In genomic region chr5:149493316-149493715, GRCh38 we compare ENCODE assay signal across 16 cellular contexts. TPM values are rescaled to one million over a fixed set of nuclear protein-coding genes. Genes with fewer than 3 reads are reported as not detected.
DNase-seq lines count a peak whose midpoint lies in the region; ATAC-seq, FAIRE-seq and TF ChIP-seq lines count a peak whose summit lies in the region.
"Had no signal": no experiment of that assay in that cellular context is flagged by ENCODE, and none has a peak within 500 bp of the region (broad histone marks: within the 10 kb centered on the region; RNA-seq: fewer than 3 reads in every experiment).

No MANE protein-coding gene starts in this region.

- peaks cover 57% of the 10 kb centered on the region for H3K36me3 Mint-ChIP-seq in activated T-cell treated with anti-CD3 and anti-CD28 coated beads, Interleukin-2, amount 50 U/mL, for 24 hours (ENCODE audit: low read depth)
- H3K36me3 Mint-ChIP-seq in activated naive CD8-positive, alpha-beta T cell treated with anti-CD3 and anti-CD28 coated beads for 36 hours = peaks cover 21% of the 10 kb centered on the region

- H3K27me3 Mint-ChIP-seq in activated T-cell treated with anti-CD3 and anti-CD28 coated beads, Interleukin-2, amount 50 U/mL, for 24 hours = no peaks in the 10 kb centered on the region
- H3K27me3 Mint-ChIP-seq in activated naive CD8-positive, alpha-beta T cell treated with anti-CD3 and anti-CD28 coated beads for 36 hours = no peaks in the 10 kb centered on the region
- H3K27me3 Mint-ChIP-seq: activated CD8-positive, alpha-beta T cell treated with anti-CD3 and anti-CD28 coated beads for 36 hours had no signal

- FAIRE-seq in endometrium (lab: Jason Lieb, UNC) (peak; percentile 63), GM12892 (lab: Jason Lieb, UNC) (no peak)
- FAIRE-seq: GM19239 had no signal

- no peaks in the 10 kb centered on the region for H3K27me3 ChIP-seq in left ventricle myocardium inferior (ENCODE audit: low read depth)

- peaks cover 9% of the 10 kb centered on the region for H3K4me1 Mint-ChIP-seq in activated T-cell treated with anti-CD3 and anti-CD28 coated beads, Interleukin-2, amount 50 U/mL, for 24 hours (ENCODE audit: low read depth)
- peaks cover 2% of the 10 kb centered on the region for H3K4me1 Mint-ChIP-seq in activated naive CD8-positive, alpha-beta T cell treated with anti-CD3 and anti-CD28 coated beads for 36 hours

- intact Hi-C loops in left ventricle myocardium inferior (cut with micrococcal nuclease) (no loop called here), cardiac septum (cut with DNase I) (no loop called here)

- H3K4me1 ChIP-seq in left ventricle myocardium inferior = peaks cover 79% of the 10 kb centered on the region

- H3K9me3 ChIP-seq in left ventricle myocardium inferior (replicated peaks) = no peaks in the 10 kb centered on the region
- H3K9me3 ChIP-seq: thoracic aorta had no signal

- no peak overlapping the region for H3K4me3 ChIP-seq in left ventricle myocardium inferior
- H3K4me3 ChIP-seq: lung, thoracic aorta had no signal

- no peak for TF ChIP-seq CTCF in left ventricle myocardium inferior (IDR thresholded peaks at IDR 0.05; ENCODE audit: borderline replicate concordance)

- no peak overlapping the region for H3K27ac Mint-ChIP-seq in activated T-cell treated with anti-CD3 and anti-CD28 coated beads, Interleukin-2, amount 50 U/mL, for 24 hours
- no peak overlapping the region for H3K27ac Mint-ChIP-seq in activated naive CD8-positive, alpha-beta T cell treated with anti-CD3 and anti-CD28 coated beads for 36 hours
- H3K27ac Mint-ChIP-seq: nephron had no signal

- TF ChIP-seq POLR2A in GM12892 (IDR thresholded peaks at IDR 0.05; ENCODE audit: low read depth, low read length) = no peak

- H3K9me3 Mint-ChIP-seq in activated T-cell treated with anti-CD3 and anti-CD28 coated beads, Interleukin-2, amount 50 U/mL, for 24 hours = no peaks in the 10 kb centered on the region
- peaks cover 2% of the 10 kb centered on the region for H3K9me3 Mint-ChIP-seq in activated naive CD8-positive, alpha-beta T cell treated with anti-CD3 and anti-CD28 coated beads for 36 hours
- H3K9me3 Mint-ChIP-seq: activated CD8-positive, alpha-beta T cell treated with anti-CD3 and anti-CD28 coated beads for 36 hours; nephron had no signal

- no peak for DNase-seq in left ventricle myocardium inferior
- no peak for DNase-seq in cardiac septum (ENCODE audit: low spot score)
- DNase-seq in NCI-H345 (lab: John Stamatoyannopoulos, UW) = peak; percentile 63
- no peak for DNase-seq in activated T-cell treated with anti-CD3 and anti-CD28 coated beads, Interleukin-2, amount 50 U/mL, for 24 hours
- no peak for DNase-seq in activated naive CD8-positive, alpha-beta T cell treated with anti-CD3 and anti-CD28 coated beads for 36 hours
- DNase-seq in GM12892 (ENCODE audit: insufficient read length) = no peak
- DNase-seq: activated CD8-positive, alpha-beta T cell treated with anti-CD3 and anti-CD28 coated beads for 36 hours; activated effector memory CD4-positive, alpha-beta T cell treated with Interleukin-2 at 50 U/mL for 16 hours; foreskin fibroblast; stimulated activated CD4-positive, alpha-beta T cell treated with anti-CD3 and anti-CD28 coated beads, Interleukin-1b, Interleukin-23, amount 100 ng/mL, for 48 hours had no signal

- peaks cover 47% of the 10 kb centered on the region for H3K36me3 ChIP-seq in left ventricle myocardium inferior
- H3K36me3 ChIP-seq: thoracic aorta had no signal

- ATAC-seq in GM21737 (IDR thresholded peaks at IDR 0.05; ENCODE audit: unreplicated experiment) = no peak
- ATAC-seq: activated CD8-positive, alpha-beta T cell treated with anti-CD3 and anti-CD28 coated beads for 36 hours had no signal

- no peak overlapping the region for H3K4me3 Mint-ChIP-seq in activated T-cell treated with anti-CD3 and anti-CD28 coated beads, Interleukin-2, amount 50 U/mL, for 24 hours
- no peak overlapping the region for H3K4me3 Mint-ChIP-seq in activated naive CD8-positive, alpha-beta T cell treated with anti-CD3 and anti-CD28 coated beads for 36 hours
- H3K4me3 Mint-ChIP-seq: activated CD8-positive, alpha-beta T cell treated with anti-CD3 and anti-CD28 coated beads for 36 hours; nephron had no signal

- H3K27ac ChIP-seq in left ventricle myocardium inferior (replicated peaks) = peak overlapping the region; percentile 94

RNA-seq across cellular contexts. Expression of gene CSNK1A1, which starts 57.9 kb away (rescaled TPM):
- total RNA-seq in left ventricle myocardium inferior = 180 TPM
- total RNA-seq in cardiac septum = 206 TPM
- 100 to 1,000 TPM; 182 to 185 TPM for total RNA-seq in activated naive CD8-positive, alpha-beta T cell treated with anti-CD3 and anti-CD28 coated beads for 36 hours
- polyA plus RNA-seq in GM12892 (2012; ENCODE audit: missing spikeins) = 69.0 TPM
